29 cellular contexts compared by ENCODE assay signal in genomic region chr1:209473023-209473422, GRCh38.
"Had no signal": no experiment of that assay in that cellular context is flagged by ENCODE, and none has a peak within 500 bp of the region (broad histone marks: within the 10 kb centered on the region; RNA-seq: fewer than 3 reads in every experiment).

No MANE protein-coding gene starts in this region.

- H3K4me3 Mint-ChIP-seq: immature natural killer cell; naive thymus-derived CD8-positive, alpha-beta T cell; nephron; neural crest cell; stimulated activated naive B cell treated with anti-CD40 and anti-IgM and Interleukin-4, amounts not matched to agents 10 μg/mL and 1 μg/mL and 100 μg/mL, for 72 hours had no signal

- H3K4me3 ChIP-seq: left lung, lower lobe of right lung, prostate gland, skin epidermis, stomach, testis, thyroid gland, transverse colon, upper lobe of left lung, vagina had no signal

- H3K36me3 Mint-ChIP-seq: immature natural killer cell; stimulated activated naive B cell treated with anti-CD40 and anti-IgM and Interleukin-4, amounts not matched to agents 10 μg/mL and 1 μg/mL and 100 μg/mL, for 72 hours had no signal

- DNase-seq: hypothalamus; immature natural killer cell; kidney; left colon; left lung; lower lobe of right lung; mammary epithelial cell; mesenchymal stem cell; naive thymus-derived CD8-positive, alpha-beta T cell; nucleus accumbens; retina; right cardiac atrium; stimulated activated CD4-positive, alpha-beta T cell treated with anti-CD3 and anti-CD28 coated beads, Interleukin-12 subunit alpha, Interleukin-12 subunit beta, amount 100 ng/mL, for 4 hours; stimulated activated CD4-positive, alpha-beta T cell treated with anti-CD3 and anti-CD28 coated beads, Interleukin-15, amount 100 ng/mL, for 24 hours; stimulated activated CD4-positive, alpha-beta T cell treated with anti-CD3 and anti-CD28 coated beads, Interleukin-2, amount 100 ng/mL, for 24 hours; stimulated activated CD4-positive, alpha-beta T cell treated with anti-CD3 and anti-CD28 coated beads, Interleukin-4, amount 100 ng/mL, for 1 hour; stimulated activated naive B cell treated with anti-CD40 and anti-IgM and Interleukin-4, amounts not matched to agents 10 μg/mL and 1 μg/mL and 100 μg/mL, for 72 hours; stimulated activated naive CD8-positive, alpha-beta T cell treated with anti-CD3 and anti-CD28 coated beads, Interleukin-15, Interleukin-2, amounts not matched to agents 100 U/mL and 50 U/mL, for 24 hours; stomach; testis; thyroid gland; transverse colon; upper lobe of left lung had no signal

- H3K4me1 ChIP-seq: left lung, lower lobe of right lung, prostate gland, stomach, testis, thyroid gland, transverse colon, upper lobe of left lung, vagina had no signal

- H3K27ac Mint-ChIP-seq: immature natural killer cell; naive thymus-derived CD8-positive, alpha-beta T cell; nephron; stimulated activated naive B cell treated with anti-CD40 and anti-IgM and Interleukin-4, amounts not matched to agents 10 μg/mL and 1 μg/mL and 100 μg/mL, for 72 hours had no signal

- ATAC-seq: left colon; left lung; lower lobe of right lung; naive thymus-derived CD8-positive, alpha-beta T cell; right cardiac atrium; sciatic nerve; stimulated activated naive B cell treated with anti-CD40 and anti-IgM and Interleukin-4, amounts not matched to agents 10 μg/mL and 1 μg/mL and 100 μg/mL, for 72 hours; stimulated activated naive CD8-positive, alpha-beta T cell treated with anti-CD3 and anti-CD28 coated beads, Interleukin-15, Interleukin-2, amounts not matched to agents 100 U/mL and 50 U/mL, for 24 hours had no signal

- H3K27ac ChIP-seq: left lung, lower lobe of right lung, prostate gland, stomach, testis, thyroid gland, transverse colon, upper lobe of left lung, vagina had no signal

- H3K36me3 ChIP-seq: left lung, lower lobe of right lung, prostate gland, stomach, thyroid gland, transverse colon, upper lobe of left lung, vagina had no signal

- H3K4me1 Mint-ChIP-seq: immature natural killer cell; naive thymus-derived CD8-positive, alpha-beta T cell; nephron; neural crest cell; stimulated activated naive B cell treated with anti-CD40 and anti-IgM and Interleukin-4, amounts not matched to agents 10 μg/mL and 1 μg/mL and 100 μg/mL, for 72 hours had no signal

- H3K9me3 ChIP-seq: lower lobe of right lung, prostate gland, testis, thyroid gland, transverse colon, upper lobe of left lung, vagina had no signal

- H3K27me3 ChIP-seq: left lung, stomach, testis, thyroid gland, transverse colon, upper lobe of left lung, vagina had no signal
